8 cellular contexts compared by ENCODE assay signal in the genomic region with DNA sequence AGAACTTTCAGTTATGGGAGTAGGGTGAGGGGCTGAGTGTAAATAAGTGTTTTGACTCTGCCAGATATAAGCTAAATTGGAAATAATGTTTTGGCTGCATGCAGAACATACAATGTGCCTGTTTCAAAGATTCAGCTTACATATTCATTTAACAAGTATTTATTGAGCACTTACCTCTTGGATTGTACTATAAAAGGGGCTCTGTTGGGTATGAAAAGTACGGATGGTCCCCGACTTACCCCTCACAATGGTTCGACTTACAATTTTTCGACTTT. TPM values are rescaled to one million over a fixed set of nuclear protein-coding genes. Genes with fewer than 3 reads are reported as not detected.
DNase-seq lines count a peak whose midpoint lies in the region; ATAC-seq, FAIRE-seq and TF ChIP-seq lines count a peak whose summit lies in the region.

No MANE protein-coding gene starts in this region.

- ATAC-seq in Panc1 (no peak), GM19452 (IDR thresholded peaks at IDR 0.05; ENCODE audit: unreplicated experiment) (no peak)

- H3K9me1 ChIP-seq in endothelial cell of umbilical vein (replicated peaks; ENCODE audit: control insufficient read depth, extremely low read depth, insufficient read depth, low read length) = no peaks in the 10 kb centered on the region

- no peak for TF ChIP-seq POLR2A in endothelial cell of umbilical vein (IDR thresholded peaks at IDR 0.05; ENCODE audit: low read depth, low read length)

- peaks cover 0 to 4% (median 0%) of the 10 kb centered on the region in 8 donors for H3K9me3 Mint-ChIP-seq in CD4-positive, alpha-beta memory T cell

- no peaks in the 10 kb centered on the region for H3K36me3 ChIP-seq in CD4-positive, alpha-beta memory T cell (ENCODE audit: insufficient read depth, low read length)
- H3K36me3 ChIP-seq in Panc1 (ENCODE audit: control insufficient read depth, insufficient read depth, low read length) (no peaks in the 10 kb centered on the region), endothelial cell of umbilical vein (ENCODE audit: control insufficient read depth in 2 of 2, extremely low read depth in 1 of 2, insufficient read depth in 2 of 2, low read length in 2 of 2) (no peaks in the 10 kb centered on the region), osteoblast (ENCODE audit: insufficient read depth, low read length) (no peaks in the 10 kb centered on the region)

- H3K4me3 Mint-ChIP-seq in CD4-positive, alpha-beta memory T cell = peak overlapping the region; percentile 81 to 99 (median 92)

- no peak for FAIRE-seq in endothelial cell of umbilical vein (lab: Jason Lieb, UNC)

- H3K36me3 Mint-ChIP-seq in CD4-positive, alpha-beta memory T cell = peaks cover 0 to 9% of the 10 kb centered on the region in 2 donors

- POLR2A ChIA-PET in CD4-positive, alpha-beta memory T cell (lab: Charles Lee; ENCODE audit: partially characterized antibody) = interaction anchor here (1.9 kb wide), 1 partner anchor 102 kb away, joined by 9 read pairs; a partner anchor contains a TSS
- POLR2A ChIA-PET in Panc1 (lab: Charles Lee) = no interaction called here
- POLR2A ChIA-PET in endothelial cell of umbilical vein (lab: Charles Lee) = no interaction called here

- BruUV-seq in Panc1 (replicated peaks; lab: Mats Ljungman, UMichigan) (TSS peak; percentile 86), endothelial cell of umbilical vein (replicated peaks; lab: Mats Ljungman, UMichigan) (no TSS peak)

- intact Hi-C loops in CD4-positive, alpha-beta memory T cell (cut with micrococcal nuclease) = no loop called here
- intact Hi-C loops in Panc1 (cut with micrococcal nuclease; ENCODE audit: unreplicated experiment) (no loop called here), endothelial cell of umbilical vein (cut with micrococcal nuclease) (loop anchor here (2.0 kb wide), 2 partner anchors 46 to 82 kb away; no protein-coding TSS in a partner anchor)

- peak overlapping the region; percentile 74 to 77 for H3K4me3 ChIP-seq in CD4-positive, alpha-beta memory T cell (ENCODE audit: low read length in 2 of 2)
- H3K4me3 ChIP-seq in Panc1 (ENCODE audit: low read depth in 2 of 2, low read length in 2 of 2) = peak overlapping the region; percentile 94
- peak overlapping the region; percentile 60 to 91 (median 72) for H3K4me3 ChIP-seq in endothelial cell of umbilical vein (replicated peaks in 1 of 3; ENCODE audit: insufficient read depth in 1 of 3, low read depth in 1 of 3, low read length in 3 of 3)
- H3K4me3 ChIP-seq in osteoblast (ENCODE audit: insufficient read depth, low read length) = peak overlapping the region; percentile 74

- H3K27ac Mint-ChIP-seq in CD4-positive, alpha-beta memory T cell = peak overlapping the region; percentile 83 to 97 (median 95)

- peak overlapping the region; percentile 74 for H3K27ac ChIP-seq in CD4-positive, alpha-beta memory T cell (ENCODE audit: low read depth, low read length)
- H3K27ac ChIP-seq in Panc1 (ENCODE audit: low read length) (peak overlapping the region; percentile 92), endothelial cell of umbilical vein (ENCODE audit: insufficient read depth, low read depth, low read length) (peak overlapping the region; percentile 80), osteoblast (ENCODE audit: low read depth, low read length) (peak overlapping the region; percentile 78)

- peaks cover 32% of the 10 kb centered on the region for H3K4me1 ChIP-seq in CD4-positive, alpha-beta memory T cell (ENCODE audit: insufficient read depth, low read length)
- peaks cover 30% of the 10 kb centered on the region for H3K4me1 ChIP-seq in Panc1 (ENCODE audit: control insufficient read depth, insufficient read depth, low read length)
- peaks cover 15% of the 10 kb centered on the region for H3K4me1 ChIP-seq in endothelial cell of umbilical vein (ENCODE audit: control insufficient read depth, extremely low read depth, insufficient read depth, low read length)
- H3K4me1 ChIP-seq in osteoblast (ENCODE audit: insufficient read depth, low read length) = peaks cover 14% of the 10 kb centered on the region

- H4K20me1 ChIP-seq in endothelial cell of umbilical vein (replicated peaks; ENCODE audit: control insufficient read depth, extremely low read depth, insufficient read depth, low read length) (no peaks in the 10 kb centered on the region), osteoblast (ENCODE audit: insufficient read depth, low read length) (no peaks in the 10 kb centered on the region)

- no peaks in the 10 kb centered on the region for H3K9me3 ChIP-seq in CD4-positive, alpha-beta memory T cell (ENCODE audit: control insufficient read depth in 1 of 2, low read length in 2 of 2)
- no peaks in the 10 kb centered on the region for H3K9me3 ChIP-seq in Panc1 (ENCODE audit: control insufficient read depth, insufficient read depth, low read depth, low read length)
- H3K9me3 ChIP-seq in endothelial cell of umbilical vein (replicated peaks; ENCODE audit: control insufficient read depth, insufficient read depth, low read length) = no peaks in the 10 kb centered on the region
- H3K9me3 ChIP-seq in osteoblast (ENCODE audit: low read depth, low read length) = no peaks in the 10 kb centered on the region

- H3K4me2 ChIP-seq in endothelial cell of umbilical vein (ENCODE audit: insufficient read depth, low read length) (peak overlapping the region; percentile 92), osteoblast (ENCODE audit: insufficient read depth, low read length) (peak overlapping the region; percentile 84)

- CTCF ChIA-PET in CD4-positive, alpha-beta memory T cell (lab: Charles Lee; ENCODE audit: partially characterized antibody) = no interaction called here
- CTCF ChIA-PET in Panc1 (lab: Charles Lee) = interaction anchor here (0.6 kb wide), 1 partner anchor 562 kb away, joined by 3 read pairs; no protein-coding TSS in a partner anchor
- CTCF ChIA-PET in endothelial cell of umbilical vein (lab: Charles Lee) = interaction anchor here (1.4 kb wide), 1 partner anchor 47 kb away, joined by 5 read pairs; no protein-coding TSS in a partner anchor

- H3K9ac ChIP-seq in endothelial cell of umbilical vein (replicated peaks; ENCODE audit: extremely low read depth, insufficient read depth, low read length) = peak overlapping the region; percentile 84

- peaks cover 11 to 60% (median 34%) of the 10 kb centered on the region in 4 donors for H3K4me1 Mint-ChIP-seq in CD4-positive, alpha-beta memory T cell

- dilution Hi-C loops in endothelial cell of umbilical vein (cut with MboI; ENCODE audit: extremely low pct_ligation_motif_present, low sequenced_read_pairs) = no loop called here

- H3K79me2 ChIP-seq in endothelial cell of umbilical vein (ENCODE audit: control insufficient read depth, insufficient read depth, low read length) = peaks cover 5% of the 10 kb centered on the region
- H3K79me2 ChIP-seq in osteoblast (ENCODE audit: insufficient read depth, low read length) = peaks cover 21% of the 10 kb centered on the region

- in situ Hi-C loops in Panc1 (cut with HindIII; ENCODE audit: low pct_unique_long_range_greater_than_20kb, low sequenced_read_pairs) = no loop called here

- no peaks in the 10 kb centered on the region for H3K27me3 Mint-ChIP-seq in CD4-positive, alpha-beta memory T cell

- no peak for TF ChIP-seq CTCF in Panc1 (IDR thresholded peaks at IDR 0.05)
- TF ChIP-seq CTCF in endothelial cell of umbilical vein (IDR thresholded peaks at IDR 0.05; ENCODE audit: extremely low read depth in 1 of 2, insufficient read depth in 1 of 2, low read depth in 1 of 2, low read length in 2 of 2) = no peak
- TF ChIP-seq CTCF in osteoblast (IDR thresholded peaks at IDR 0.05; ENCODE audit: extremely low read depth, low read depth, low read length) = no peak

- no peak for DNase-seq in CD4-positive, alpha-beta memory T cell
- DNase-seq in Panc1 (ENCODE audit: low read depth, low spot score) (no peak), endothelial cell of umbilical vein (ENCODE audit: low read depth, low spot score) (no peak), osteoblast (ENCODE audit: insufficient read length, low spot score, missing footprints) (no peak), SHP77 treated with DMSO at 0.1 percent for 48 hours (lab: John Stamatoyannopoulos, UW) (no peak), NCI-H1694 treated with DMSO at 0.1 percent for 48 hours (lab: John Stamatoyannopoulos, UW) (no peak)
- no peak for DNase-seq in stimulated activated CD4-positive, alpha-beta T cell treated with anti-CD3 and anti-CD28 coated beads, Interleukin-12 subunit alpha, Interleukin-12 subunit beta, amount 100 ng/mL, for 4 hours

- H2AFZ ChIP-seq in endothelial cell of umbilical vein (ENCODE audit: low read depth, low read length) (peak overlapping the region; percentile 53), osteoblast (ENCODE audit: low read length) (peak overlapping the region; percentile 88)

- no peaks in the 10 kb centered on the region for H3K27me3 ChIP-seq in CD4-positive, alpha-beta memory T cell (ENCODE audit: insufficient read depth, low read length)
- H3K27me3 ChIP-seq in Panc1 (ENCODE audit: control insufficient read depth, insufficient read depth, low read length) (no peaks in the 10 kb centered on the region), endothelial cell of umbilical vein (ENCODE audit: control insufficient read depth in 2 of 2, insufficient read depth in 2 of 2, low read length in 2 of 2) (no peaks in the 10 kb centered on the region), osteoblast (ENCODE audit: insufficient read depth, low read length) (no peaks in the 10 kb centered on the region)

RNA-seq across cellular contexts. Expression of a gene that starts 0.8 kb away (rescaled TPM):
- 10 to 100 TPM; 20.0 to 23.6 TPM for total RNA-seq in CD4-positive, alpha-beta memory T cell
- 10 to 100 TPM; 32.2 to 39.4 TPM for polyA plus RNA-seq in CD4-positive, alpha-beta memory T cell
- 96.6 TPM for total RNA-seq in Panc1 (2021; ENCODE audit: unreplicated experiment)
- polyA plus RNA-seq in Panc1 (2012; ENCODE audit: insufficient read length) = 95.4 TPM
- total RNA-seq in endothelial cell of umbilical vein = 29.7 and 30.6 TPM in 2 replicates
- 17.2 and 23.7 TPM in 2 replicates for polyA plus RNA-seq in endothelial cell of umbilical vein
- polyA plus RNA-seq in endothelial cell of umbilical vein (2011; cell fraction: cytosol; rRNA removed) = 24.7 and 29.3 TPM in 2 replicates
- polyA plus RNA-seq in endothelial cell of umbilical vein (2011; cell fraction: nucleus; rRNA removed) = 22.8 and 29.3 TPM in 2 replicates
- polyA plus RNA-seq in endothelial cell of umbilical vein (2012) = 40.2 and 40.8 TPM in 2 replicates
- polyA minus RNA-seq in endothelial cell of umbilical vein = 20.1 and 23.0 TPM in 2 replicates
- 26.1 TPM for polyA minus RNA-seq in endothelial cell of umbilical vein (2011; cell fraction: cytosol; rRNA and poly(A)+ RNA removed)
- 5.7 and 7.1 TPM in 2 replicates for polyA minus RNA-seq in endothelial cell of umbilical vein (2011; cell fraction: nucleus; rRNA and poly(A)+ RNA removed)
- total RNA-seq in osteoblast = 13.8 and 15.2 TPM in 2 replicates

RNA-seq across cellular contexts. Expression of a gene that starts 5.3 kb away (rescaled TPM):
- total RNA-seq in CD4-positive, alpha-beta memory T cell = 10 to 100 TPM in 1 of 2 experiments, 1 to 10 TPM in 1; 9.7 to 10.1 TPM
- 1 to 10 TPM; 5.6 to 10.0 TPM for polyA plus RNA-seq in CD4-positive, alpha-beta memory T cell
- total RNA-seq in Panc1 (2021; ENCODE audit: unreplicated experiment) (2.2 TPM), endothelial cell of umbilical vein (0.91 and 1.4 TPM in 2 replicates), osteoblast (6.2 and 8.0 TPM in 2 replicates)
- polyA plus RNA-seq in Panc1 (2012; ENCODE audit: insufficient read length) = 7.2 TPM
- 1.3 and 1.6 TPM in 2 replicates for polyA plus RNA-seq in endothelial cell of umbilical vein
- polyA plus RNA-seq in endothelial cell of umbilical vein (2011; cell fraction: cytosol; rRNA removed) = 1.4 and 1.6 TPM in 2 replicates
- polyA plus RNA-seq in endothelial cell of umbilical vein (2011; cell fraction: nucleus; rRNA removed) = 0.40 and 0.62 TPM in 2 replicates
- polyA plus RNA-seq in endothelial cell of umbilical vein (2012) = 0.87 and 1.4 TPM in 2 replicates
- 0.30 TPM in 1 of 2 replicates, not detected in the other for polyA minus RNA-seq in endothelial cell of umbilical vein
- not detected for polyA minus RNA-seq in endothelial cell of umbilical vein (2011; cell fraction: cytosol; rRNA and poly(A)+ RNA removed)
- polyA minus RNA-seq in endothelial cell of umbilical vein (2011; cell fraction: nucleus; rRNA and poly(A)+ RNA removed) = not detected in 2 replicates

RNA-seq across cellular contexts. Expression of a gene that starts 56.1 kb away (rescaled TPM):
- 10 to 100 TPM; 29.8 to 31.3 TPM for total RNA-seq in CD4-positive, alpha-beta memory T cell
- polyA plus RNA-seq in CD4-positive, alpha-beta memory T cell = 10 to 100 TPM in 1 of 2 donors, 1 to 10 TPM in 1; 7.4 to 18.6 TPM
- total RNA-seq in Panc1 (2021; ENCODE audit: unreplicated experiment) (48.0 TPM), endothelial cell of umbilical vein (32.9 and 33.4 TPM in 2 replicates), osteoblast (24.8 and 25.0 TPM in 2 replicates)
- polyA plus RNA-seq in Panc1 (2012; ENCODE audit: insufficient read length) = 28.7 TPM
- polyA plus RNA-seq in endothelial cell of umbilical vein = 31.6 and 31.9 TPM in 2 replicates
- 28.5 and 29.1 TPM in 2 replicates for polyA plus RNA-seq in endothelial cell of umbilical vein (2011; cell fraction: cytosol; rRNA removed)
- polyA plus RNA-seq in endothelial cell of umbilical vein (2011; cell fraction: nucleus; rRNA removed) = 26.4 and 28.7 TPM in 2 replicates
- 30.7 and 30.8 TPM in 2 replicates for polyA plus RNA-seq in endothelial cell of umbilical vein (2012)
- polyA minus RNA-seq in endothelial cell of umbilical vein = 58.5 and 62.5 TPM in 2 replicates
- polyA minus RNA-seq in endothelial cell of umbilical vein (2011; cell fraction: cytosol; rRNA and poly(A)+ RNA removed) = 26.4 TPM
- polyA minus RNA-seq in endothelial cell of umbilical vein (2011; cell fraction: nucleus; rRNA and poly(A)+ RNA removed) = 12.4 and 14.0 TPM in 2 replicates
